9 cellular contexts compared by ENCODE assay signal in genomic region chr1:47132665-47133064, GRCh38. TPM values are rescaled to one million over a fixed set of nuclear protein-coding genes. Genes with fewer than 3 reads are reported as not detected.
"Had no signal": no experiment of that assay in that cellular context is flagged by ENCODE, and none has a peak within 500 bp of the region (broad histone marks: within the 10 kb centered on the region; RNA-seq: fewer than 3 reads in every experiment).

No MANE protein-coding gene starts in this region.

RNA-seq across cellular contexts. Expression of gene CYP4A22, which starts 4.6 kb away (rescaled TPM):
- total RNA-seq: stomach, suprapubic skin, temporal lobe, thoracic aorta, thyroid gland, transverse colon, upper lobe of right lung, urinary bladder, vagina had no signal
- polyA plus RNA-seq: stomach, urinary bladder had no signal

RNA-seq across cellular contexts. Expression of gene PDZK1IP1, which starts 57.2 kb away (rescaled TPM):
- total RNA-seq: temporal lobe, thoracic aorta, urinary bladder had no signal
